ENCODE assay signal across 18 cellular contexts in genomic region chr12:128298091-128298490, GRCh38. TPM values are rescaled to one million over a fixed set of nuclear protein-coding genes. Genes with fewer than 3 reads are reported as not detected.
DNase-seq lines count a peak whose midpoint lies in the region; ATAC-seq and TF ChIP-seq lines count a peak whose summit lies in the region.
"Had no signal": no experiment of that assay in that cellular context is flagged by ENCODE, and none has a peak within 500 bp of the region (broad histone marks: within the 10 kb centered on the region; RNA-seq: fewer than 3 reads in every experiment).

No MANE protein-coding gene starts in this region.

- POLR2A ChIA-PET in GM10248 (lab: Yijun Ruan, JAX), result no interaction called here

- H3K27ac Mint-ChIP-seq in endodermal cell (no peak overlapping the region), neural progenitor cell (peak overlapping the region; percentile 92)
- H3K27ac Mint-ChIP-seq: CD4-positive, alpha-beta memory T cell had no signal

- no peak overlapping the region for H2AFZ ChIP-seq in Loucy (ENCODE audit: low read length)
- H2AFZ ChIP-seq in neural progenitor cell (replicated peaks), result no peak overlapping the region

- peaks cover 4 to 18% (median 16%) of the 10 kb centered on the region in 10 experiments; a peak in 17 of 20 replicates for H3K4me1 ChIP-seq in BLaER1 treated with 17β-estradiol and CSF1 and Interleukin-3, amounts not matched to agents 10 nM and 100 nM
- H3K4me1 ChIP-seq in Loucy (ENCODE audit: insufficient read depth, low read length, poor library complexity, severe bottlenecking) (peaks cover 6% of the 10 kb centered on the region), endodermal cell (ENCODE audit: control insufficient read depth, insufficient read depth, low read length) (no peaks in the 10 kb centered on the region), neural progenitor cell (peaks cover 51% of the 10 kb centered on the region)

- peak overlapping the region in 9 of 11 experiments; percentile 25 to 60 (median 41); a peak in 14 of 22 replicates for H3K4me2 ChIP-seq in BLaER1 treated with 17β-estradiol and CSF1 and Interleukin-3, amounts not matched to agents 10 nM and 100 nM
- H3K4me2 ChIP-seq in Loucy (ENCODE audit: low read depth, low read length, poor library complexity, severe bottlenecking) (peak overlapping the region; percentile 42), neural progenitor cell (peak overlapping the region; percentile 69)

- no peaks in the 10 kb centered on the region for H3K9me2 ChIP-seq in Loucy (replicated peaks; ENCODE audit: low read depth, low read length)

- H3K9me3 ChIP-seq in BLaER1 treated with 17β-estradiol and CSF1 and Interleukin-3, amounts not matched to agents 10 nM and 100 nM (replicated peaks in 1 of 11), result peaks cover 19 to 46% (median 26%) of the 10 kb centered on the region in 11 experiments; a peak in 21 of 22 replicates
- peaks cover 3% of the 10 kb centered on the region; the same call in 1 of the 2 replicates for H3K9me3 ChIP-seq in Loucy (ENCODE audit: insufficient read depth, low read depth, low read length)
- no peaks in the 10 kb centered on the region for H3K9me3 ChIP-seq in endodermal cell (ENCODE audit: control insufficient read depth, low read length)
- no peaks in the 10 kb centered on the region for H3K9me3 ChIP-seq in neural progenitor cell (ENCODE audit: low read depth)

- ATAC-seq in HG03097 (IDR thresholded peaks at IDR 0.05; ENCODE audit: low FRiP score, unreplicated experiment), result no peak

- no peak for TF ChIP-seq CTCF in Loucy (conservative IDR thresholded peaks at IDR 0.05; ENCODE audit: low read length)
- TF ChIP-seq CTCF in endodermal cell (conservative IDR thresholded peaks at IDR 0.05), result no peak
- TF ChIP-seq CTCF in neural progenitor cell (IDR thresholded peaks at IDR 0.05), result no peak
- TF ChIP-seq CTCF in GM10248 (IDR thresholded peaks at IDR 0.05; ENCODE audit: control extremely low read depth, extremely low read depth, low read depth, missing control alignments), result no peak

- peaks cover 56% of the 10 kb centered on the region for H3K27me3 Mint-ChIP-seq in endodermal cell (ENCODE audit: insufficient read depth)
- H3K27me3 Mint-ChIP-seq in neural progenitor cell (ENCODE audit: insufficient read depth, low read depth), result peaks cover 2% of the 10 kb centered on the region
- H3K27me3 Mint-ChIP-seq: CD4-positive, alpha-beta memory T cell; IgD-negative memory B cell had no signal

- H3K4me3 Mint-ChIP-seq in endodermal cell (no peak overlapping the region), neural progenitor cell (peak overlapping the region; percentile 68)
- H3K4me3 Mint-ChIP-seq: CD4-positive, alpha-beta memory T cell; IgD-negative memory B cell had no signal

- H3K4me1 Mint-ChIP-seq in endodermal cell, result peaks cover 14% of the 10 kb centered on the region
- H3K4me1 Mint-ChIP-seq in neural progenitor cell, result peaks cover 74% of the 10 kb centered on the region
- H3K4me1 Mint-ChIP-seq: CD4-positive, alpha-beta memory T cell had no signal

- no peaks in the 10 kb centered on the region for H3K79me2 ChIP-seq in Loucy (ENCODE audit: insufficient read depth, low read length)
- H3K79me2 ChIP-seq in neural progenitor cell (ENCODE audit: low read depth), result no peaks in the 10 kb centered on the region

- no peaks in the 10 kb centered on the region for H4K20me1 ChIP-seq in BLaER1 treated with 17β-estradiol and CSF1 and Interleukin-3, amounts not matched to agents 10 nM and 100 nM
- H4K20me1 ChIP-seq in Loucy (ENCODE audit: insufficient read depth, low read length, poor library complexity, severe bottlenecking) (no peaks in the 10 kb centered on the region), neural progenitor cell (ENCODE audit: low read depth) (peaks cover 12% of the 10 kb centered on the region)

- H3K9ac ChIP-seq in BLaER1 treated with 17β-estradiol and CSF1 and Interleukin-3, amounts not matched to agents 10 nM and 100 nM, result no peak overlapping the region
- H3K9ac ChIP-seq in Loucy (ENCODE audit: low read depth, low read length, poor library complexity, severe bottlenecking), result peak overlapping the region; percentile 32
- H3K9ac ChIP-seq in endodermal cell (ENCODE audit: extremely low read depth, low read length, poor library complexity, severe bottlenecking), result no peak overlapping the region
- no peak overlapping the region for H3K9ac ChIP-seq in neural progenitor cell

- CTCF ChIA-PET in GM10248 (lab: Yijun Ruan, JAX), result interaction anchor here (1.3 kb wide), 1 partner anchor 12 kb away, joined by 3 read pairs; no protein-coding TSS in a partner anchor

- 52% methylated on average over 5 of the region's 5 CpGs; no CpG with 5 or more reads in 1 of the 2 experiments for WGBS in endodermal cell (ENCODE audit: insufficient coverage in 1 of 2, insufficient read length in 1 of 2), 2 experiments

- H3K36me3 Mint-ChIP-seq in endodermal cell (ENCODE audit: low read depth) (no peaks in the 10 kb centered on the region), neural progenitor cell (peaks cover 54% of the 10 kb centered on the region)
- H3K36me3 Mint-ChIP-seq: CD4-positive, alpha-beta memory T cell; IgD-negative memory B cell had no signal

- H3K27me3 ChIP-seq in BLaER1 treated with 17β-estradiol and CSF1 and Interleukin-3, amounts not matched to agents 10 nM and 100 nM, result no peaks in the 10 kb centered on the region
- H3K27me3 ChIP-seq in Loucy (ENCODE audit: insufficient read depth, low read length, poor library complexity, severe bottlenecking) (no peaks in the 10 kb centered on the region), endodermal cell (ENCODE audit: control insufficient read depth, insufficient read depth, low read length, poor library complexity, severe bottlenecking) (peaks cover 20% of the 10 kb centered on the region), neural progenitor cell (peaks cover 4% of the 10 kb centered on the region)

- H3K9me3 Mint-ChIP-seq in endodermal cell (no peaks in the 10 kb centered on the region), neural progenitor cell (peaks cover 24% of the 10 kb centered on the region)

- H3K36me3 ChIP-seq in BLaER1 treated with 17β-estradiol and CSF1 and Interleukin-3, amounts not matched to agents 10 nM and 100 nM, result no peaks in the 10 kb centered on the region
- H3K36me3 ChIP-seq in Loucy (ENCODE audit: insufficient read depth, low read length) (no peaks in the 10 kb centered on the region), endodermal cell (ENCODE audit: control insufficient read depth, insufficient read depth, low read length) (no peaks in the 10 kb centered on the region), neural progenitor cell (no peaks in the 10 kb centered on the region)

- H3F3A ChIP-seq in Loucy (ENCODE audit: low read depth), result no peaks in the 10 kb centered on the region
- peaks cover 20% of the 10 kb centered on the region for H3F3A ChIP-seq in neural progenitor cell (ENCODE audit: low read depth)

- DNase-seq in endodermal cell, result no peak
- peak; percentile 70 for DNase-seq in neural progenitor cell (ENCODE audit: low spot score)
- no peak for DNase-seq in GM10248 (ENCODE audit: extremely low spot score)
- DNase-seq in NCI-H2029 treated with DMSO at 0.1 percent for 48 hours (lab: John Stamatoyannopoulos, UW), result no peak
- no peak for DNase-seq in D341Med (ENCODE audit: low spot score)
- DNase-seq: 8988T; AML-193; CD4-positive, alpha-beta memory T cell; DMS153; DND-41; GF-D8; KG1 had no signal

- H3K4me3 ChIP-seq in BLaER1 treated with 17β-estradiol and CSF1 and Interleukin-3, amounts not matched to agents 10 nM and 100 nM, result no peak overlapping the region
- H3K4me3 ChIP-seq in Loucy (ENCODE audit: low read length, poor library complexity, severe bottlenecking) (no peak overlapping the region), endodermal cell (ENCODE audit: low read length) (no peak overlapping the region), neural progenitor cell (peak overlapping the region; percentile 26)

- H3K27ac ChIP-seq in BLaER1 treated with 17β-estradiol and CSF1 and Interleukin-3, amounts not matched to agents 10 nM and 100 nM, result no peak overlapping the region; a peak in 1 of 22 replicates
- H3K27ac ChIP-seq in endodermal cell (ENCODE audit: low read depth, low read length), result peak overlapping the region; percentile 57
- no peak overlapping the region for H3K27ac ChIP-seq in neural progenitor cell
- H3K27ac ChIP-seq: C4-2B had no signal

RNA-seq across cellular contexts. Expression of gene TMEM132C, which starts 31.1 kb away (rescaled TPM):
- total RNA-seq in endodermal cell, result under 1 TPM; 0.26 to 0.33 TPM
- 33.6 TPM for polyA plus RNA-seq in endodermal cell (2013, experiment 1 of 2)
- 31.6 TPM for polyA plus RNA-seq in endodermal cell (2013, experiment 2 of 2)
- total RNA-seq in neural progenitor cell (ENCODE audit: low replicate concordance), result 3.9 and 5.1 TPM in 2 replicates
- total RNA-seq: CD4-positive, alpha-beta memory T cell; HT-29 had no signal
- polyA plus RNA-seq: CD4-positive, alpha-beta memory T cell; IgD-negative memory B cell had no signal
